Comparison of ENCODE assay signal across 11 cellular contexts in the genomic region with DNA sequence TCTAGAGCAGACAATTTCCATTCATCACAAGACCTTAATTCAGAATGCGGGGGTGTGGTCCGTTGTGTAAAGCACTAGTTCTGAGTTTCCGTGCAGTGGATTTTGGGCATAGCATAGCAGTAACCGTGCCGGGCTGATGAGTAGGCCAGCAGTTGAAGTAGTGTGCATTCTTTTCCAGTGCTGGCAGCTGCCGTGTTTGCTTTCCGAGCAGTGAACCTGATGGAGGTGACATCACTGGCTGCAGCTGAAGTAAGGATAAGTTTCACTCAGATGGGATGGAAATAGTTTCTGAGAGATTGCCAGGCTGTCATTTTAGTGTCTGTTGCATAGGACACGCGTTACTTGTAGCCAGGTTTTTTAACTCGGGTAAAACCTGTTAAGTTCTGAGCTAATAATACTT.
DNase-seq lines count a peak whose midpoint lies in the region; ATAC-seq and TF ChIP-seq lines count a peak whose summit lies in the region.
"Had no signal": no experiment of that assay in that cellular context is flagged by ENCODE, and none has a peak within 500 bp of the region (broad histone marks: within the 10 kb centered on the region; RNA-seq: fewer than 3 reads in every experiment).

No MANE protein-coding gene starts in this region.

- POLR2A ChIA-PET in AG04450 (lab: Yijun Ruan, JAX) = no interaction called here

- H3K4me1 ChIP-seq in lower lobe of right lung = no peaks in the 10 kb centered on the region
- H3K4me1 ChIP-seq: neural progenitor cell had no signal

- H3K9me3 ChIP-seq in AG04450 (ENCODE audit: control insufficient read depth, insufficient read depth, low read length) (no peaks in the 10 kb centered on the region), lower lobe of right lung (no peaks in the 10 kb centered on the region)

- H3K27me3 ChIP-seq in AG04450 (ENCODE audit: control insufficient read depth, insufficient read depth, low read length) = no peaks in the 10 kb centered on the region
- H3K27me3 ChIP-seq in lower lobe of right lung (ENCODE audit: low read depth) = no peaks in the 10 kb centered on the region
- H3K27me3 ChIP-seq: neural progenitor cell had no signal

- CTCF ChIA-PET in AG04450 (lab: Charles Lee) = no interaction called here

- intact Hi-C loops in lower lobe of right lung (cut with DNase I) = no loop called here

- H3K4me3 ChIP-seq in AG04450 (ENCODE audit: low read depth, low read length) = no peak overlapping the region
- H3K4me3 ChIP-seq in lower lobe of right lung = no peak overlapping the region
- H3K4me3 ChIP-seq: neural progenitor cell had no signal

- H3K27ac ChIP-seq in AG04450 (ENCODE audit: low read depth, low read length) = no peak overlapping the region
- H3K27ac ChIP-seq in epithelial cell of prostate = no peak overlapping the region
- H3K27ac ChIP-seq in lower lobe of right lung = no peak overlapping the region
- H3K27ac ChIP-seq: neural progenitor cell had no signal

- TF ChIP-seq CTCF in AG04450 (IDR thresholded peaks at IDR 0.05; ENCODE audit: low read depth, low read length) (no peak), lower lobe of right lung (IDR thresholded peaks at IDR 0.05) (no peak)

- peak; percentile 42 for DNase-seq in AG04450 (ENCODE audit: low read depth, low spot score)
- peak; percentile 81 for DNase-seq in NCI-H2171 treated with DMSO at 0.1 percent for 48 hours (lab: John Stamatoyannopoulos, UW)
- peak; percentile 33 for DNase-seq in epithelial cell of prostate (ENCODE audit: low read depth, low spot score)
- DNase-seq in lower lobe of right lung = no peak
- no peak for DNase-seq in SKM-1 treated with dmso at 0.1 percent for 144 hours (lab: John Stamatoyannopoulos, UW; ENCODE audit: unreplicated experiment)
- DNase-seq in NCI-H526 treated with DMSO at 0.1 percent for 48 hours (lab: John Stamatoyannopoulos, UW) = no peak
- DNase-seq in NCI-H2081 treated with DMSO at 0.1 percent for 48 hours (lab: John Stamatoyannopoulos, UW) = no peak
- DNase-seq: endodermal cell; stimulated activated CD4-positive, alpha-beta T cell treated with anti-CD3 and anti-CD28 coated beads, Interleukin-1b, Interleukin-23, amount 100 ng/mL, for 48 hours had no signal

- ATAC-seq in lower lobe of right lung = peak; percentile 62 to 88
- ATAC-seq in GM18520 (IDR thresholded peaks at IDR 0.05; ENCODE audit: unreplicated experiment) = no peak

- H3K36me3 ChIP-seq in lower lobe of right lung = peaks cover 5% of the 10 kb centered on the region
- H3K36me3 ChIP-seq: neural progenitor cell had no signal

Comparison
In these comparisons a context has a peak if more than half of its experiments do, and no peak if none do; other contexts are left out.
1. DNase-seq: peak in AG04450 (single experiment), NCI-H2171 treated with DMSO at 0.1 percent for 48 hours (single experiment) and epithelial cell of prostate (single experiment); none in lower lobe of right lung (single experiment), SKM-1 treated with dmso at 0.1 percent for 144 hours (single experiment), NCI-H526 treated with DMSO at 0.1 percent for 48 hours (single experiment) and NCI-H2081 treated with DMSO at 0.1 percent for 48 hours (single experiment).